Comparison of ENCODE assay signal across 27 cellular contexts in the genomic region with DNA sequence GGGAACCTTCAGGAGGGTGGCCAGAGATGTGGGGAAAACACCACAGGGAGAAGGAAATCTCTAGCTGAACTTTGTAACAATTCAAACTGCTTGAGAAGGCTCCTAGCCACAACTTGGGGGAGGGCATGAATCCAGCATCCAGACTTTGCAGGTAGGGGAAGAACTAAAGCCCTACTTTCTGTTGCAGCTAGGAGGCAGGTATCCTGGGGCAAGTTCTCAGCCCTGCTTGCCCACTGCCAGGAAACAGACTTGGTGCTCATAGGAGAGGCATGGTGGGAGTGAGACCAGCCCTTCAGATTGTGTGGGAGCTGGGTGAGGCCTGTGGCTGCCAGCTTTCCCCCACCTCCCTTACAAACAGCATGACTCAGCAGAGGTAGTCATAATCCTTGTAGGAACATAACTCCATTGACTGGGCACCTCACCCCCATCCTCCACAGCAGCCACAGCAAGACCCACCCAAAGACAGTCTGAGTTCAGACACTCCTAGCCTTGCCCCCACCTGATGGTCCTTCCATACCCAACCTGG.
DNase-seq lines count a peak whose midpoint lies in the region; FAIRE-seq and TF ChIP-seq lines count a peak whose summit lies in the region.
"Had no signal": no experiment of that assay in that cellular context is flagged by ENCODE, and none has a peak within 500 bp of the region (broad histone marks: within the 10 kb centered on the region; RNA-seq: fewer than 3 reads in every experiment).

No MANE protein-coding gene starts in this region.

- H3K36me3 ChIP-seq in bronchial epithelial cell (ENCODE audit: control insufficient read depth, insufficient read depth, low read length) (no peaks in the 10 kb centered on the region), osteoblast (ENCODE audit: insufficient read depth, low read length) (no peaks in the 10 kb centered on the region)
- H3K36me3 ChIP-seq: sigmoid colon, thyroid gland had no signal

- H3K27ac Mint-ChIP-seq in activated CD4-positive, alpha-beta memory T cell treated with anti-CD3 and anti-CD28 coated beads for 36 hours = no peak overlapping the region
- H3K27ac Mint-ChIP-seq in activated CD4-positive, alpha-beta memory T cell treated with anti-CD3 and anti-CD28 coated beads, Interleukin-2, amount 10 ng/mL, durations not matched to agents 7 days and 5 days = no peak overlapping the region
- H3K27ac Mint-ChIP-seq: activated naive CD4-positive, alpha-beta T cell treated with anti-CD3 and anti-CD28 coated beads, Interleukin-2, amount 10 ng/mL, durations not matched to agents 7 days and 5 days; B cell; CD8-positive, alpha-beta T cell; progenitor cell of endocrine pancreas; stimulated activated naive CD8-positive, alpha-beta T cell treated with anti-CD3 and anti-CD28 coated beads, Interleukin-15, Interleukin-2, amounts not matched to agents 100 ng/mL and 50 ng/mL, for 24 hours had no signal

- no peaks in the 10 kb centered on the region for H3K27me3 ChIP-seq in bronchial epithelial cell (ENCODE audit: control insufficient read depth, insufficient read depth, low read length)
- H3K27me3 ChIP-seq in osteoblast (ENCODE audit: insufficient read depth, low read length) = no peaks in the 10 kb centered on the region
- H3K27me3 ChIP-seq: hepatocyte, sigmoid colon, thyroid gland had no signal

- H3K4me1 ChIP-seq in osteoblast (ENCODE audit: insufficient read depth, low read length) = no peaks in the 10 kb centered on the region
- H3K4me1 ChIP-seq: sigmoid colon, thyroid gland had no signal

- no peak overlapping the region for H3K4me2 ChIP-seq in osteoblast (ENCODE audit: insufficient read depth, low read length)
- H3K4me2 ChIP-seq: hepatocyte had no signal

- DNase-seq in activated CD4-positive, alpha-beta memory T cell treated with anti-CD3 and anti-CD28 coated beads for 36 hours = peak; percentile 14
- DNase-seq in activated CD4-positive, alpha-beta memory T cell treated with anti-CD3 and anti-CD28 coated beads, Interleukin-2, amount 10 ng/mL, durations not matched to agents 7 days and 5 days = no peak
- DNase-seq in RCC 7860 (ENCODE audit: low spot score) (peak; percentile 32), bronchial epithelial cell (ENCODE audit: low read depth) (peak; percentile 92), osteoblast (ENCODE audit: insufficient read length, low spot score, missing footprints) (no peak), ACHN (no peak), HuH-7.5 (ENCODE audit: low spot score) (no peak)
- DNase-seq in stimulated activated CD4-positive, alpha-beta T cell treated with anti-CD3 and anti-CD28 coated beads, Interleukin-2, amount 100 ng/mL, for 48 hours = no peak
- DNase-seq: activated CD4-positive, alpha-beta T cell treated with anti-CD3 and anti-CD28 coated beads for 4 hours; activated naive CD4-positive, alpha-beta T cell treated with anti-CD3 and anti-CD28 coated beads, Interleukin-2, amount 10 ng/mL, durations not matched to agents 7 days and 5 days; CD8-positive, alpha-beta T cell; DMS 273 treated with DMSO at 0.1 percent for 48 hours; effector memory CD4-positive, alpha-beta T cell; IMR-90; mesenchymal stem cell; NCI-H1105; NCI-H2081; sigmoid colon; thyroid gland had no signal

- peaks cover 18% of the 10 kb centered on the region for H3K27me3 Mint-ChIP-seq in activated CD4-positive, alpha-beta memory T cell treated with anti-CD3 and anti-CD28 coated beads for 36 hours
- H3K27me3 Mint-ChIP-seq in activated CD4-positive, alpha-beta memory T cell treated with anti-CD3 and anti-CD28 coated beads, Interleukin-2, amount 10 ng/mL, durations not matched to agents 7 days and 5 days = no peaks in the 10 kb centered on the region
- H3K27me3 Mint-ChIP-seq: activated naive CD4-positive, alpha-beta T cell treated with anti-CD3 and anti-CD28 coated beads, Interleukin-2, amount 10 ng/mL, durations not matched to agents 7 days and 5 days; progenitor cell of endocrine pancreas had no signal

- H3K79me2 ChIP-seq in osteoblast (ENCODE audit: insufficient read depth, low read length) = no peaks in the 10 kb centered on the region
- H3K79me2 ChIP-seq: hepatocyte had no signal

- no peaks in the 10 kb centered on the region for H4K20me1 ChIP-seq in osteoblast (ENCODE audit: insufficient read depth, low read length)

- TF ChIP-seq CTCF in bronchial epithelial cell (IDR thresholded peaks at IDR 0.05; ENCODE audit: insufficient read depth, low read length, severe bottlenecking) (peak; percentile 11), osteoblast (IDR thresholded peaks at IDR 0.05; ENCODE audit: extremely low read depth, low read depth, low read length) (no peak)

- no peaks in the 10 kb centered on the region for H3K9me3 ChIP-seq in osteoblast (ENCODE audit: low read depth, low read length)
- H3K9me3 ChIP-seq: sigmoid colon, thyroid gland had no signal

- peaks cover 3% of the 10 kb centered on the region for H3K36me3 Mint-ChIP-seq in activated CD4-positive, alpha-beta memory T cell treated with anti-CD3 and anti-CD28 coated beads for 36 hours
- H3K36me3 Mint-ChIP-seq in activated CD4-positive, alpha-beta memory T cell treated with anti-CD3 and anti-CD28 coated beads, Interleukin-2, amount 10 ng/mL, durations not matched to agents 7 days and 5 days (ENCODE audit: low read depth) = peaks cover 2% of the 10 kb centered on the region
- H3K36me3 Mint-ChIP-seq: activated naive CD4-positive, alpha-beta T cell treated with anti-CD3 and anti-CD28 coated beads, Interleukin-2, amount 10 ng/mL, durations not matched to agents 7 days and 5 days; CD8-positive, alpha-beta T cell had no signal

- intact Hi-C loops in activated CD4-positive, alpha-beta memory T cell treated with anti-CD3 and anti-CD28 coated beads for 36 hours (cut with micrococcal nuclease) = no loop called here

- CTCF ChIA-PET in activated CD4-positive, alpha-beta memory T cell treated with anti-CD3 and anti-CD28 coated beads for 36 hours (lab: Charles Lee) = no interaction called here
- CTCF ChIA-PET in activated CD4-positive, alpha-beta memory T cell treated with anti-CD3 and anti-CD28 coated beads, Interleukin-2, amount 10 ng/mL, durations not matched to agents 7 days and 5 days (lab: Charles Lee) = no interaction called here

- H3K27ac ChIP-seq in osteoblast (ENCODE audit: low read depth, low read length) = no peak overlapping the region
- H3K27ac ChIP-seq: coronary artery, hepatocyte, sigmoid colon, thyroid gland had no signal

- POLR2A ChIA-PET in activated CD4-positive, alpha-beta memory T cell treated with anti-CD3 and anti-CD28 coated beads for 36 hours (lab: Charles Lee) = no interaction called here
- POLR2A ChIA-PET in activated CD4-positive, alpha-beta memory T cell treated with anti-CD3 and anti-CD28 coated beads, Interleukin-2, amount 10 ng/mL, durations not matched to agents 7 days and 5 days (lab: Charles Lee) = no interaction called here

- peaks cover 34% of the 10 kb centered on the region for H3K9me3 Mint-ChIP-seq in activated CD4-positive, alpha-beta memory T cell treated with anti-CD3 and anti-CD28 coated beads for 36 hours
- H3K9me3 Mint-ChIP-seq in activated CD4-positive, alpha-beta memory T cell treated with anti-CD3 and anti-CD28 coated beads, Interleukin-2, amount 10 ng/mL, durations not matched to agents 7 days and 5 days = peaks cover 2% of the 10 kb centered on the region

- H3K4me3 Mint-ChIP-seq in activated CD4-positive, alpha-beta memory T cell treated with anti-CD3 and anti-CD28 coated beads for 36 hours = no peak overlapping the region
- no peak overlapping the region for H3K4me3 Mint-ChIP-seq in activated CD4-positive, alpha-beta memory T cell treated with anti-CD3 and anti-CD28 coated beads, Interleukin-2, amount 10 ng/mL, durations not matched to agents 7 days and 5 days
- H3K4me3 Mint-ChIP-seq: activated naive CD4-positive, alpha-beta T cell treated with anti-CD3 and anti-CD28 coated beads, Interleukin-2, amount 10 ng/mL, durations not matched to agents 7 days and 5 days; B cell; CD8-positive, alpha-beta T cell; stimulated activated naive CD8-positive, alpha-beta T cell treated with anti-CD3 and anti-CD28 coated beads, Interleukin-15, Interleukin-2, amounts not matched to agents 100 ng/mL and 50 ng/mL, for 24 hours had no signal

- peaks cover 33% of the 10 kb centered on the region for H3K4me1 Mint-ChIP-seq in activated CD4-positive, alpha-beta memory T cell treated with anti-CD3 and anti-CD28 coated beads for 36 hours (ENCODE audit: low read depth)
- peaks cover 21% of the 10 kb centered on the region for H3K4me1 Mint-ChIP-seq in activated CD4-positive, alpha-beta memory T cell treated with anti-CD3 and anti-CD28 coated beads, Interleukin-2, amount 10 ng/mL, durations not matched to agents 7 days and 5 days
- H3K4me1 Mint-ChIP-seq: B cell had no signal

- FAIRE-seq in RCC 7860 (lab: Jason Lieb, UNC) (no peak), bronchial epithelial cell (lab: Jason Lieb, UNC) (no peak)
- FAIRE-seq: A204.1, frontal cortex, H1 had no signal

- H2AFZ ChIP-seq in osteoblast (ENCODE audit: low read length) = peak overlapping the region; percentile 33
- H2AFZ ChIP-seq: hepatocyte had no signal

- no peak overlapping the region for H3K4me3 ChIP-seq in bronchial epithelial cell (ENCODE audit: low read depth, low read length)
- no peak overlapping the region for H3K4me3 ChIP-seq in osteoblast (ENCODE audit: insufficient read depth, low read length)
- H3K4me3 ChIP-seq: coronary artery, hepatocyte, sigmoid colon, thyroid gland had no signal

- in situ Hi-C loops in ACHN (cut with HindIII; ENCODE audit: low pct_ligation_motif_present, low pct_unique_long_range_greater_than_20kb, low sequenced_read_pairs) = no loop called here

Comparison
In these comparisons a context has a peak if more than half of its experiments do, and no peak if none do; other contexts are left out.
1. DNase-seq: peak in activated CD4-positive, alpha-beta memory T cell treated with anti-CD3 and anti-CD28 coated beads for 36 hours (single experiment), RCC 7860 (single experiment) and bronchial epithelial cell (single experiment); none in activated CD4-positive, alpha-beta memory T cell treated with anti-CD3 and anti-CD28 coated beads, Interleukin-2, amount 10 ng/mL, durations not matched to agents 7 days and 5 days (single experiment), osteoblast (single experiment), ACHN (single experiment), stimulated activated CD4-positive, alpha-beta T cell treated with anti-CD3 and anti-CD28 coated beads, Interleukin-2, amount 100 ng/mL, for 48 hours (0 of 2) and HuH-7.5 (single experiment).